Comparison of ENCODE assay signal across 8 cellular contexts in the genomic region with DNA sequence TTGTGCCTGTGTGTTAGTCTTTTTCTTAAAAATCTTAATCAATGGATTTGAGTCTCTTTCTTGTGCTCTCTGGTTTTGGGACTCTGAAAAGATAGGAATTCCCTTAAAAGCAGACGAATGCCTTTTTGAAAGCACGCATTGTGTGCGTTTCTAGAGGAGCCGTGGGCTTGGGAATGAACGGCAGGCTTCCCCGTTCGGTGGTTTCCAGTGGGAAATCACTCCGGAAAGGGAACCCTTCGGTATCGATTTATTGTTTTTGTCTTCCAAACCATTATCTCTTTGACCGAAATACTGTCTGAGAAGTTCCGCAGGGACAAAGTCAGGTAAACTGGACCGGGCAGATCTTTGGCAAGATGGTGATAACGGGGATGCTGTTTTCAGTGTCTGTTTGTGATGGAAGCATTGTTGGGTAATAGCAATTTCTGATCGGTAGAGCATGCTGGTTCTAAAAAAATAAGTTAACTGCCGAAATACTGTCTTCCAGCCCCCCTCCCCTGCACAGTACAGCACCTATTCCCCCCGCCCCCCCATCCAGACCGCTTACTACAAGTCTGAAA. TPM values are rescaled to one million over a fixed set of nuclear protein-coding genes. Genes with fewer than 3 reads are reported as not detected.
A peak's percentile ranks its signal among the peaks of the same experiment; 100 is the strongest.
DNase-seq lines count a peak whose midpoint lies in the region; ATAC-seq and TF ChIP-seq lines count a peak whose summit lies in the region.

No MANE protein-coding gene starts in this region.

- H3K4me1 ChIP-seq in Karpas-422 (ENCODE audit: low read length): peaks cover 35% of the 10 kb centered on the region
- H3K4me1 ChIP-seq in mononuclear cell (ENCODE audit: insufficient read depth, low read length): peaks cover 36% of the 10 kb centered on the region

- H4K20me1 ChIP-seq in Karpas-422 (ENCODE audit: insufficient read depth, low read depth, low read length): no peaks in the 10 kb centered on the region

- H2AFZ ChIP-seq in Karpas-422 (ENCODE audit: low read length): 0 out of 2 replicates have a peak overlapping the region, but pooled peaks have one; percentile 38

- peak overlapping the region; percentile 88 for H3K4me3 Mint-ChIP-seq in CD4-positive, alpha-beta T cell
- H3K4me3 Mint-ChIP-seq in central memory CD8-positive, alpha-beta T cell: no peak overlapping the region

- H3K27me3 ChIP-seq in CD4-positive, alpha-beta T cell (ENCODE audit: control insufficient read depth, insufficient read depth, low read length): peaks cover 31% of the 10 kb centered on the region
- H3K27me3 ChIP-seq in Karpas-422 (ENCODE audit: low read length) (no peaks in the 10 kb centered on the region), mononuclear cell (ENCODE audit: insufficient read depth, low read length) (peaks cover 41% of the 10 kb centered on the region)

- H3K4me2 ChIP-seq in Karpas-422 (ENCODE audit: low read depth, low read length, poor library complexity, severe bottlenecking): peak overlapping the region; percentile 80

- H3K9ac ChIP-seq in Karpas-422 (ENCODE audit: low read length): peak overlapping the region; percentile 68

- no peaks in the 10 kb centered on the region for H3K4me1 Mint-ChIP-seq in CD4-positive, alpha-beta T cell (ENCODE audit: low read depth)
- H3K4me1 Mint-ChIP-seq in central memory CD8-positive, alpha-beta T cell: peaks cover 6% of the 10 kb centered on the region

- DNase-seq in CD4-positive, alpha-beta T cell: no peak
- DNase-seq in Karpas-422 (no peak), NCI-H2029 (lab: John Stamatoyannopoulos, UW) (no peak), NCI-H1436 (lab: John Stamatoyannopoulos, UW) (no peak)
- DNase-seq in central memory CD8-positive, alpha-beta T cell (ENCODE audit: low spot score in 2 of 2): no peak

- peaks cover 30% of the 10 kb centered on the region for H3K27me3 Mint-ChIP-seq in CD4-positive, alpha-beta T cell
- H3K27me3 Mint-ChIP-seq in central memory CD8-positive, alpha-beta T cell: no peaks in the 10 kb centered on the region

- no peaks in the 10 kb centered on the region for H3K36me3 ChIP-seq in Karpas-422 (ENCODE audit: insufficient read depth, low read length)

- H3K4me3 ChIP-seq in Karpas-422 (ENCODE audit: low read length) (peak overlapping the region; percentile 75), mononuclear cell (ENCODE audit: low read length) (peak overlapping the region; percentile 45)

- CTCF ChIA-PET in CD4-positive, alpha-beta T cell (lab: Charles Lee): no interaction called here

- intact Hi-C loops in CD4-positive, alpha-beta T cell (cut with DNase I, micrococcal nuclease): no loop called here

- H3K9me3 ChIP-seq in CD4-positive, alpha-beta T cell (ENCODE audit: control insufficient read depth, low read length): no peaks in the 10 kb centered on the region
- H3K9me3 ChIP-seq in Karpas-422 (ENCODE audit: low read length) (no peaks in the 10 kb centered on the region), mononuclear cell (ENCODE audit: low read depth, low read length) (no peaks in the 10 kb centered on the region)

- H3K79me2 ChIP-seq in Karpas-422 (ENCODE audit: low read length): no peaks in the 10 kb centered on the region

- no peak for TF ChIP-seq POLR2A in GM18505 (IDR thresholded peaks at IDR 0.05; ENCODE audit: borderline replicate concordance, extremely low read depth, insufficient read depth, insufficient read length)

- ATAC-seq in CD4-positive, alpha-beta T cell (ENCODE audit: poor library complexity): no peak
- ATAC-seq in central memory CD8-positive, alpha-beta T cell (replicated peaks; ENCODE audit: extremely low read depth, poor library complexity, severe bottlenecking): no peak
- ATAC-seq in HG03039 (IDR thresholded peaks at IDR 0.05; ENCODE audit: unreplicated experiment): no peak
- no peak for ATAC-seq in GM18505 (IDR thresholded peaks at IDR 0.05; ENCODE audit: unreplicated experiment)

- H3K9me2 ChIP-seq in Karpas-422 (replicated peaks; ENCODE audit: insufficient read depth, low read length): no peaks in the 10 kb centered on the region

- H3K9me3 Mint-ChIP-seq in CD4-positive, alpha-beta T cell: no peaks in the 10 kb centered on the region
- no peaks in the 10 kb centered on the region for H3K9me3 Mint-ChIP-seq in central memory CD8-positive, alpha-beta T cell

- no peak for TF ChIP-seq CTCF in CD4-positive, alpha-beta T cell (IDR thresholded peaks at IDR 0.05)

- no peak overlapping the region for H3K27ac Mint-ChIP-seq in CD4-positive, alpha-beta T cell
- peak overlapping the region; percentile 74 for H3K27ac Mint-ChIP-seq in central memory CD8-positive, alpha-beta T cell (ENCODE audit: low read depth)

- POLR2A ChIA-PET in CD4-positive, alpha-beta T cell (lab: Charles Lee): no interaction called here

- H3K27ac ChIP-seq in CD4-positive, alpha-beta T cell (ENCODE audit: low read depth, low read length): no peak overlapping the region
- no peak overlapping the region for H3K27ac ChIP-seq in Karpas-422 (ENCODE audit: low read length)

- no peaks in the 10 kb centered on the region for H3K36me3 Mint-ChIP-seq in CD4-positive, alpha-beta T cell (ENCODE audit: low read depth)
- H3K36me3 Mint-ChIP-seq in central memory CD8-positive, alpha-beta T cell (ENCODE audit: insufficient read depth): peaks cover 8% of the 10 kb centered on the region

RNA-seq across cellular contexts. Expression of gene SETBP1, which starts 0.4 kb away (rescaled TPM):
- total RNA-seq in CD4-positive, alpha-beta T cell: under 1 TPM; 0.25 to 0.41 TPM
- total RNA-seq in Karpas-422 (2014; rRNA removed; shearing (Covaris generic); ENCODE audit: low replicate concordance): 3.4 and 5.4 TPM in 2 replicates
- total RNA-seq in mononuclear cell: 5.0 TPM
